10 cellular contexts compared by ENCODE assay signal in genomic region chr17:67514998-67515397, GRCh38.
DNase-seq lines count a peak whose midpoint lies in the region; ATAC-seq and TF ChIP-seq lines count a peak whose summit lies in the region.
"Had no signal": no experiment of that assay in that cellular context is flagged by ENCODE, and none has a peak within 500 bp of the region (broad histone marks: within the 10 kb centered on the region; RNA-seq: fewer than 3 reads in every experiment).

No MANE protein-coding gene starts in this region.

- CTCF ChIA-PET in OCI-LY7 (lab: Charles Lee; ENCODE audit: unreplicated experiment), result interaction anchor here (0.6 kb wide), 1 partner anchor 90 kb away, joined by 5 read pairs; no protein-coding TSS in a partner anchor

- H3K36me3 Mint-ChIP-seq in activated naive CD4-positive, alpha-beta T cell treated with anti-CD3 and anti-CD28 coated beads, Interleukin-2, amount 50 U/mL, for 24 hours, result peaks cover 8% of the 10 kb centered on the region

- no peaks in the 10 kb centered on the region for H3K79me2 ChIP-seq in OCI-LY7 (ENCODE audit: insufficient read depth, low read depth, low read length)

- no peak for DNase-seq in activated naive CD4-positive, alpha-beta T cell treated with anti-CD3 and anti-CD28 coated beads, Interleukin-2, amount 50 U/mL, for 16 hours
- no peak for DNase-seq in OCI-LY7 (ENCODE audit: low spot score)
- DNase-seq in left cardiac atrium, result no peak
- no peak for DNase-seq in GOT3 (lab: John Stamatoyannopoulos, UW)
- DNase-seq in thyroid gland, result no peak
- no peak for DNase-seq in stimulated activated CD4-positive, alpha-beta T cell treated with anti-CD3 and anti-CD28 coated beads, Interleukin-2, amount 100 ng/mL, for 24 hours
- DNase-seq: midbrain; stimulated activated naive CD8-positive, alpha-beta T cell treated with anti-CD3 and anti-CD28 coated beads, Interleukin-15, Interleukin-2, amounts not matched to agents 100 U/mL and 50 U/mL, for 24 hours had no signal

- peak overlapping the region; percentile 35 for H3K27ac Mint-ChIP-seq in activated naive CD4-positive, alpha-beta T cell treated with anti-CD3 and anti-CD28 coated beads, Interleukin-2, amount 50 U/mL, for 24 hours

- H3K27ac ChIP-seq in OCI-LY7 (ENCODE audit: low read depth, low read length, poor library complexity, severe bottlenecking) (no peak overlapping the region), temporal lobe (ENCODE audit: low read depth, low read length) (peak overlapping the region; percentile 56), thyroid gland (peak overlapping the region in 1 of 3 donors; percentile 56)

- H3K9me3 ChIP-seq in OCI-LY7 (ENCODE audit: low read length) (no peaks in the 10 kb centered on the region), thyroid gland (no peaks in the 10 kb centered on the region)

- H3K4me1 ChIP-seq in OCI-LY7 (ENCODE audit: insufficient read depth, low read length, poor library complexity, severe bottlenecking), result peaks cover 11% of the 10 kb centered on the region
- peaks cover 9 to 47% of the 10 kb centered on the region in 2 donors for H3K4me1 ChIP-seq in thyroid gland

- POLR2A ChIA-PET in OCI-LY7 (lab: Charles Lee), result interaction anchor here (0.8 kb wide), 1 partner anchor 433 kb away, joined by 3 read pairs; no protein-coding TSS in a partner anchor

- H3K27me3 Mint-ChIP-seq in activated naive CD4-positive, alpha-beta T cell treated with anti-CD3 and anti-CD28 coated beads, Interleukin-2, amount 50 U/mL, for 24 hours, result no peaks in the 10 kb centered on the region

- H4K20me1 ChIP-seq in OCI-LY7 (ENCODE audit: insufficient read depth, low read length), result no peaks in the 10 kb centered on the region

- no peaks in the 10 kb centered on the region for H3K9me3 Mint-ChIP-seq in activated naive CD4-positive, alpha-beta T cell treated with anti-CD3 and anti-CD28 coated beads, Interleukin-2, amount 50 U/mL, for 24 hours

- H3K4me2 ChIP-seq in OCI-LY7 (ENCODE audit: low read length), result peak overlapping the region; percentile 46

- intact Hi-C loops in OCI-LY7 (cut with micrococcal nuclease; ENCODE audit: unreplicated experiment), result no loop called here
- intact Hi-C loops in left cardiac atrium (cut with DNase I), result no loop called here
- intact Hi-C loops in thyroid gland (cut with DNase I), result no loop called here

- no peaks in the 10 kb centered on the region for H3K9me2 ChIP-seq in OCI-LY7 (ENCODE audit: insufficient read depth, low read length)

- no peak overlapping the region for H3K4me3 ChIP-seq in OCI-LY7 (ENCODE audit: low read depth, low read length, poor library complexity, severe bottlenecking)
- no peak overlapping the region for H3K4me3 ChIP-seq in thyroid gland (replicated peaks in 1 of 3)

- H3K27me3 ChIP-seq in thyroid gland, result no peaks in the 10 kb centered on the region

- no peak overlapping the region for H3K4me3 Mint-ChIP-seq in activated naive CD4-positive, alpha-beta T cell treated with anti-CD3 and anti-CD28 coated beads, Interleukin-2, amount 50 U/mL, for 24 hours

- 56 to 72% methylated on average over 4 of the region's 4 CpGs for WGBS in thyroid gland, 2 donors

- TF ChIP-seq CTCF in OCI-LY7 (conservative IDR thresholded peaks at IDR 0.05; ENCODE audit: low read length), result no peak
- no peak for TF ChIP-seq CTCF in thyroid gland (IDR thresholded peaks at IDR 0.05)

- H3K36me3 ChIP-seq in OCI-LY7 (ENCODE audit: insufficient read depth, low read length), result no peaks in the 10 kb centered on the region
- H3K36me3 ChIP-seq in thyroid gland, result no peaks in the 10 kb centered on the region

- peaks cover 70% of the 10 kb centered on the region for H3K4me1 Mint-ChIP-seq in activated naive CD4-positive, alpha-beta T cell treated with anti-CD3 and anti-CD28 coated beads, Interleukin-2, amount 50 U/mL, for 24 hours

- no TSS peak for BruUV-seq in OCI-LY7 (replicated peaks; lab: Mats Ljungman, UMichigan)

- no peak for TF ChIP-seq POLR2A in thyroid gland (IDR thresholded peaks at IDR 0.05)

- peak; percentile 46 to 51 for ATAC-seq in left cardiac atrium
- ATAC-seq: stimulated activated naive CD8-positive, alpha-beta T cell treated with anti-CD3 and anti-CD28 coated beads, Interleukin-15, Interleukin-2, amounts not matched to agents 100 U/mL and 50 U/mL, for 24 hours had no signal

- H2AFZ ChIP-seq in OCI-LY7 (ENCODE audit: low read length), result peak overlapping the region; percentile 34; the same call in 1 of the 2 replicates
